1 cellular context compared by ENCODE assay signal in genomic region chr11:34052036-34052607, GRCh38.
A peak's percentile ranks its signal among the peaks of the same experiment; 100 is the strongest.
TF ChIP-seq lines count a peak whose summit lies in the region.

No MANE protein-coding gene starts in this region.

TF ChIP-seq in K562, 482 proteins besides CTCF, POLR2A, EP300 and RAD21 (continued from another document and continues in another):
- TF ChIP-seq TSHZ1 (CRISPR knock-in tag; IDR thresholded peaks at IDR 0.05) (no peak), KLF1 (tag; IDR thresholded peaks at IDR 0.05) (no peak), CXXC5 (CRISPR knock-in tag; IDR thresholded peaks at IDR 0.05) (peak; percentile 93), C11orf30 (IDR thresholded peaks at IDR 0.05; ENCODE audit: low read depth) (no peak), BRD9 (IDR thresholded peaks at IDR 0.05; ENCODE audit: low read depth, partially characterized antibody) (no peak), NCOA6 (IDR thresholded peaks at IDR 0.05) (0 out of 2 replicates have a peak, but pooled peaks have one; percentile 19), RHOXF2B (CRISPR knock-in tag; conservative IDR thresholded peaks at IDR 0.05) (no peak), NFE2L1 (tag; IDR thresholded peaks at IDR 0.05; ENCODE audit: borderline replicate concordance, low read depth) (no peak), CAMTA2 (CRISPR knock-in tag; conservative IDR thresholded peaks at IDR 0.05) (no peak), CCNT2 (IDR thresholded peaks at IDR 0.05; ENCODE audit: borderline replicate concordance, extremely low read depth, insufficient read length, low read depth, low read length) (peak; percentile 97), NR2C1 (IDR thresholded peaks at IDR 0.05) (no peak), NR2C1 (tag; IDR thresholded peaks at IDR 0.05) (no peak), TAF9B (IDR thresholded peaks at IDR 0.05; ENCODE audit: partially characterized antibody) (peak; percentile 35), ZNF561 (CRISPR knock-in tag; conservative IDR thresholded peaks at IDR 0.05) (no peak), DMBX1 (CRISPR knock-in tag; IDR thresholded peaks at IDR 0.05; ENCODE audit: borderline replicate concordance) (peak; percentile 29; the same call in 1 of the 2 replicates), ZNF407 (IDR thresholded peaks at IDR 0.05; ENCODE audit: low read depth) (peak; percentile 93), NR2C2 (CRISPR knock-in tag; IDR thresholded peaks at IDR 0.05) (no peak), NR2C2 (tag; IDR thresholded peaks at IDR 0.05) (peak; percentile 38; the same call in 1 of the 2 replicates), ZNF263 (CRISPR knock-in tag; IDR thresholded peaks at IDR 0.05; ENCODE audit: borderline replicate concordance) (peak; percentile 28; the same call in 1 of the 2 replicates), NCOA1 (IDR thresholded peaks at IDR 0.05; ENCODE audit: low read depth) (no peak), ZBTB17 (CRISPR knock-in tag; IDR thresholded peaks at IDR 0.05) (no peak), KLF6 (CRISPR knock-in tag; IDR thresholded peaks at IDR 0.05; ENCODE audit: borderline replicate concordance) (no peak), PKNOX1 (IDR thresholded peaks at IDR 0.05) (0 out of 2 replicates have a peak, but pooled peaks have one; percentile 15), GTF2A2 (tag; IDR thresholded peaks at IDR 0.05) (no peak), TBP (optimal IDR thresholded peaks at IDR 0.05; ENCODE audit: low read depth, low read length) (peak; percentile 81), PHF21A (IDR thresholded peaks at IDR 0.05; ENCODE audit: borderline replicate concordance, low read depth) (no peak), PHB (CRISPR knock-in tag; IDR thresholded peaks at IDR 0.05) (no peak)
- TF ChIP-seq, protein P1, sequence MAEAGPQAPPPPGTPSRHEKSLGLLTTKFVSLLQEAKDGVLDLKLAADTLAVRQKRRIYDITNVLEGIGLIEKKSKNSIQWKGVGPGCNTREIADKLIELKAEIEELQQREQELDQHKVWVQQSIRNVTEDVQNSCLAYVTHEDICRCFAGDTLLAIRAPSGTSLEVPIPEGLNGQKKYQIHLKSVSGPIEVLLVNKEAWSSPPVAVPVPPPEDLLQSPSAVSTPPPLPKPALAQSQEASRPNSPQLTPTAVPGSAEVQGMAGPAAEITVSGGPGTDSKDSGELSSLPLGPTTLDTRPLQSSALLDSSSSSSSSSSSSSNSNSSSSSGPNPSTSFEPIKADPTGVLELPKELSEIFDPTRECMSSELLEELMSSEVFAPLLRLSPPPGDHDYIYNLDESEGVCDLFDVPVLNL (CRISPR knock-in tag; IDR thresholded peaks at IDR 0.05; ENCODE audit: low read depth): peak; percentile 13; the same call in 1 of the 2 replicates
- TF ChIP-seq, protein P2, sequence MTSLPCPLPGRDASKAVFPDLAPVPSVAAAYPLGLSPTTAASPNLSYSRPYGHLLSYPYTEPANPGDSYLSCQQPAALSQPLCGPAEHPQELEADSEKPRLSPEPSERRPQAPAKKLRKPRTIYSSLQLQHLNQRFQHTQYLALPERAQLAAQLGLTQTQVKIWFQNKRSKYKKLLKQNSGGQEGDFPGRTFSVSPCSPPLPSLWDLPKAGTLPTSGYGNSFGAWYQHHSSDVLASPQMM (CRISPR knock-in tag; IDR thresholded peaks at IDR 0.05): no peak
- TF ChIP-seq, protein P3, sequence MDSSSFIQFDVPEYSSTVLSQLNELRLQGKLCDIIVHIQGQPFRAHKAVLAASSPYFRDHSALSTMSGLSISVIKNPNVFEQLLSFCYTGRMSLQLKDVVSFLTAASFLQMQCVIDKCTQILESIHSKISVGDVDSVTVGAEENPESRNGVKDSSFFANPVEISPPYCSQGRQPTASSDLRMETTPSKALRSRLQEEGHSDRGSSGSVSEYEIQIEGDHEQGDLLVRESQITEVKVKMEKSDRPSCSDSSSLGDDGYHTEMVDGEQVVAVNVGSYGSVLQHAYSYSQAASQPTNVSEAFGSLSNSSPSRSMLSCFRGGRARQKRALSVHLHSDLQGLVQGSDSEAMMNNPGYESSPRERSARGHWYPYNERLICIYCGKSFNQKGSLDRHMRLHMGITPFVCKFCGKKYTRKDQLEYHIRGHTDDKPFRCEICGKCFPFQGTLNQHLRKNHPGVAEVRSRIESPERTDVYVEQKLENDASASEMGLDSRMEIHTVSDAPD (CRISPR knock-in tag; IDR thresholded peaks at IDR 0.05): no peak
- TF ChIP-seq, protein P4, sequence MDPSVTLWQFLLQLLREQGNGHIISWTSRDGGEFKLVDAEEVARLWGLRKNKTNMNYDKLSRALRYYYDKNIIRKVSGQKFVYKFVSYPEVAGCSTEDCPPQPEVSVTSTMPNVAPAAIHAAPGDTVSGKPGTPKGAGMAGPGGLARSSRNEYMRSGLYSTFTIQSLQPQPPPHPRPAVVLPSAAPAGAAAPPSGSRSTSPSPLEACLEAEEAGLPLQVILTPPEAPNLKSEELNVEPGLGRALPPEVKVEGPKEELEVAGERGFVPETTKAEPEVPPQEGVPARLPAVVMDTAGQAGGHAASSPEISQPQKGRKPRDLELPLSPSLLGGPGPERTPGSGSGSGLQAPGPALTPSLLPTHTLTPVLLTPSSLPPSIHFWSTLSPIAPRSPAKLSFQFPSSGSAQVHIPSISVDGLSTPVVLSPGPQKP (CRISPR knock-in tag; IDR thresholded peaks at IDR 0.05): no peak
- TF ChIP-seq, protein P5, sequence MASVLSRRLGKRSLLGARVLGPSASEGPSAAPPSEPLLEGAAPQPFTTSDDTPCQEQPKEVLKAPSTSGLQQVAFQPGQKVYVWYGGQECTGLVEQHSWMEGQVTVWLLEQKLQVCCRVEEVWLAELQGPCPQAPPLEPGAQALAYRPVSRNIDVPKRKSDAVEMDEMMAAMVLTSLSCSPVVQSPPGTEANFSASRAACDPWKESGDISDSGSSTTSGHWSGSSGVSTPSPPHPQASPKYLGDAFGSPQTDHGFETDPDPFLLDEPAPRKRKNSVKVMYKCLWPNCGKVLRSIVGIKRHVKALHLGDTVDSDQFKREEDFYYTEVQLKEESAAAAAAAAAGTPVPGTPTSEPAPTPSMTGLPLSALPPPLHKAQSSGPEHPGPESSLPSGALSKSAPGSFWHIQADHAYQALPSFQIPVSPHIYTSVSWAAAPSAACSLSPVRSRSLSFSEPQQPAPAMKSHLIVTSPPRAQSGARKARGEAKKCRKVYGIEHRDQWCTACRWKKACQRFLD (CRISPR knock-in tag; IDR thresholded peaks at IDR 0.05): peak; percentile 68; the same call in 1 of the 2 replicates
- TF ChIP-seq, protein P6, sequence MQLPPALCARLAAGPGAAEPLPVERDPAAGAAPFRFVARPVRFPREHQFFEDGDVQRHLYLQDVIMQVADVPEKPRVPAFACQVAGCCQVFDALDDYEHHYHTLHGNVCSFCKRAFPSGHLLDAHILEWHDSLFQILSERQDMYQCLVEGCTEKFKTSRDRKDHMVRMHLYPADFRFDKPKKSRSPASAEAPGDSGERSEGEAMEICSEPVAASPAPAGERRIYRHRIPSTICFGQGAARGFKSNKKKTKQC (CRISPR knock-in tag; IDR thresholded peaks at IDR 0.05): 0 out of 2 replicates have a peak, but pooled peaks have one; percentile 23
- TF ChIP-seq, protein P7, sequence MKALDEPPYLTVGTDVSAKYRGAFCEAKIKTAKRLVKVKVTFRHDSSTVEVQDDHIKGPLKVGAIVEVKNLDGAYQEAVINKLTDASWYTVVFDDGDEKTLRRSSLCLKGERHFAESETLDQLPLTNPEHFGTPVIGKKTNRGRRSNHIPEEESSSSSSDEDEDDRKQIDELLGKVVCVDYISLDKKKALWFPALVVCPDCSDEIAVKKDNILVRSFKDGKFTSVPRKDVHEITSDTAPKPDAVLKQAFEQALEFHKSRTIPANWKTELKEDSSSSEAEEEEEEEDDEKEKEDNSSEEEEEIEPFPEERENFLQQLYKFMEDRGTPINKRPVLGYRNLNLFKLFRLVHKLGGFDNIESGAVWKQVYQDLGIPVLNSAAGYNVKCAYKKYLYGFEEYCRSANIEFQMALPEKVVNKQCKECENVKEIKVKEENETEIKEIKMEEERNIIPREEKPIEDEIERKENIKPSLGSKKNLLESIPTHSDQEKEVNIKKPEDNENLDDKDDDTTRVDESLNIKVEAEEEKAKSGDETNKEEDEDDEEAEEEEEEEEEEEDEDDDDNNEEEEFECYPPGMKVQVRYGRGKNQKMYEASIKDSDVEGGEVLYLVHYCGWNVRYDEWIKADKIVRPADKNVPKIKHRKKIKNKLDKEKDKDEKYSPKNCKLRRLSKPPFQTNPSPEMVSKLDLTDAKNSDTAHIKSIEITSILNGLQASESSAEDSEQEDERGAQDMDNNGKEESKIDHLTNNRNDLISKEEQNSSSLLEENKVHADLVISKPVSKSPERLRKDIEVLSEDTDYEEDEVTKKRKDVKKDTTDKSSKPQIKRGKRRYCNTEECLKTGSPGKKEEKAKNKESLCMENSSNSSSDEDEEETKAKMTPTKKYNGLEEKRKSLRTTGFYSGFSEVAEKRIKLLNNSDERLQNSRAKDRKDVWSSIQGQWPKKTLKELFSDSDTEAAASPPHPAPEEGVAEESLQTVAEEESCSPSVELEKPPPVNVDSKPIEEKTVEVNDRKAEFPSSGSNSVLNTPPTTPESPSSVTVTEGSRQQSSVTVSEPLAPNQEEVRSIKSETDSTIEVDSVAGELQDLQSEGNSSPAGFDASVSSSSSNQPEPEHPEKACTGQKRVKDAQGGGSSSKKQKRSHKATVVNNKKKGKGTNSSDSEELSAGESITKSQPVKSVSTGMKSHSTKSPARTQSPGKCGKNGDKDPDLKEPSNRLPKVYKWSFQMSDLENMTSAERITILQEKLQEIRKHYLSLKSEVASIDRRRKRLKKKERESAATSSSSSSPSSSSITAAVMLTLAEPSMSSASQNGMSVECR (CRISPR knock-in tag; IDR thresholded peaks at IDR 0.05): peak; percentile 41; the same call in 1 of the 2 replicates
